ENCODE assay signal across 8 cellular contexts in genomic region chr16:70696952-70697600, GRCh38. TPM values are rescaled to one million over a fixed set of nuclear protein-coding genes. Genes with fewer than 3 reads are reported as not detected.
A peak's percentile ranks its signal among the peaks of the same experiment; 100 is the strongest.
DNase-seq lines count a peak whose midpoint lies in the region; ATAC-seq lines count a peak whose summit lies in the region.

No MANE protein-coding gene starts in this region.

- H3K36me3 Mint-ChIP-seq in T-cell: peaks cover 9% of the 10 kb centered on the region
- peaks cover 7% of the 10 kb centered on the region for H3K36me3 Mint-ChIP-seq in stimulated activated effector memory CD8-positive, alpha-beta T cell treated with anti-CD3 and anti-CD28 coated beads, Interleukin-12 subunit alpha, Interleukin-12 subunit beta, amount 100 ng/mL, for 72 hours

- no peaks in the 10 kb centered on the region for H3K9me3 Mint-ChIP-seq in T-cell
- H3K9me3 Mint-ChIP-seq in stimulated activated effector memory CD8-positive, alpha-beta T cell treated with anti-CD3 and anti-CD28 coated beads, Interleukin-12 subunit alpha, Interleukin-12 subunit beta, amount 100 ng/mL, for 72 hours: no peaks in the 10 kb centered on the region

- no peaks in the 10 kb centered on the region for H3K27me3 Mint-ChIP-seq in T-cell

- peak; percentile 48 for DNase-seq in HT-29 (ENCODE audit: low spot score)
- DNase-seq in T-cell: peak in 23 of 34 experiments; percentile 6 to 60 (median 18)
- DNase-seq in right cardiac atrium: no peak
- DNase-seq in stimulated activated effector memory CD8-positive, alpha-beta T cell treated with anti-CD3 and anti-CD28 coated beads, Interleukin-12 subunit alpha, Interleukin-12 subunit beta, amount 100 ng/mL, for 72 hours (ENCODE audit: low spot score in 2 of 2): no peak
- no peak for DNase-seq in COLO829 (ENCODE audit: low spot score)
- DNase-seq in DMS53 (lab: John Stamatoyannopoulos, UW): no peak
- DNase-seq in stimulated activated CD4-positive, alpha-beta T cell treated with anti-CD3 and anti-CD28 coated beads, Interleukin-15, amount 100 ng/mL, for 24 hours: no peak

- peak overlapping the region in 1 of 3 donors; percentile 65 for H3K4me3 Mint-ChIP-seq in T-cell
- no peak overlapping the region for H3K4me3 Mint-ChIP-seq in stimulated activated effector memory CD8-positive, alpha-beta T cell treated with anti-CD3 and anti-CD28 coated beads, Interleukin-12 subunit alpha, Interleukin-12 subunit beta, amount 100 ng/mL, for 72 hours

- peaks cover 28% of the 10 kb centered on the region for H3K4me1 ChIP-seq in right cardiac atrium (ENCODE audit: control insufficient read depth, insufficient read depth, low read length)

- intact Hi-C loops in right cardiac atrium (cut with DNase I): no loop called here

- 51% methylated on average over 19 of the region's 19 CpGs for WGBS in right cardiac atrium

- peaks cover 26 to 34% (median 32%) of the 10 kb centered on the region in 3 donors for H3K4me1 Mint-ChIP-seq in T-cell
- peaks cover 29% of the 10 kb centered on the region for H3K4me1 Mint-ChIP-seq in stimulated activated effector memory CD8-positive, alpha-beta T cell treated with anti-CD3 and anti-CD28 coated beads, Interleukin-12 subunit alpha, Interleukin-12 subunit beta, amount 100 ng/mL, for 72 hours

- peak; percentile 31 to 78 (median 57) for ATAC-seq in T-cell (replicated peaks in 1 of 4)
- no peak for ATAC-seq in right cardiac atrium
- peak; percentile 52 for ATAC-seq in stimulated activated effector memory CD8-positive, alpha-beta T cell treated with anti-CD3 and anti-CD28 coated beads, Interleukin-12 subunit alpha, Interleukin-12 subunit beta, amount 100 ng/mL, for 72 hours
- ATAC-seq in HG02623 (IDR thresholded peaks at IDR 0.05; ENCODE audit: unreplicated experiment): no peak

- H3K27ac Mint-ChIP-seq in T-cell: peak overlapping the region in 1 of 2 donors; percentile 77
- H3K27ac Mint-ChIP-seq in stimulated activated effector memory CD8-positive, alpha-beta T cell treated with anti-CD3 and anti-CD28 coated beads, Interleukin-12 subunit alpha, Interleukin-12 subunit beta, amount 100 ng/mL, for 72 hours: peak overlapping the region; percentile 86

- peak overlapping the region; percentile 13 for H3K27ac ChIP-seq in right cardiac atrium (ENCODE audit: low read length)

- no peak overlapping the region for H3K4me3 ChIP-seq in right cardiac atrium (ENCODE audit: low read length)

- no peaks in the 10 kb centered on the region for H3K27me3 ChIP-seq in right cardiac atrium (ENCODE audit: control insufficient read depth, insufficient read depth)

- POLR2A ChIA-PET in T-cell (lab: Charles Lee): interaction anchor here in 1 of 2 donors (0.6 kb wide), 1 partner anchor 83 kb away, joined by 5 read pairs; no protein-coding TSS in a partner anchor

- CTCF ChIA-PET in T-cell (lab: Charles Lee): no interaction called here

- H3K9me3 ChIP-seq in right cardiac atrium (ENCODE audit: control insufficient read depth, low read length): no peaks in the 10 kb centered on the region

RNA-seq across cellular contexts. Expression of gene MTSS2, which starts 11.2 kb away (rescaled TPM):
- 23.0 and 38.1 TPM in 2 replicates for total RNA-seq in HT-29 (2014; rRNA removed; shearing (Covaris generic))
- total RNA-seq in T-cell (1 to 10 TPM; 2.2 to 7.1 (median 5.1) TPM), right cardiac atrium (10 to 100 TPM; 60.4 to 71.2 (median 67.7) TPM)
- polyA plus RNA-seq in right cardiac atrium: 47.5 TPM

RNA-seq across cellular contexts. Expression of gene IL34, which starts 50.7 kb away (rescaled TPM):
- total RNA-seq in HT-29 (2014; rRNA removed; shearing (Covaris generic)): 9.1 and 11.5 TPM in 2 replicates
- total RNA-seq in T-cell: under 1 TPM in 3 of 5 donors, not detected in 2; 0.20 to 0.53 (median 0.45) TPM
- total RNA-seq in right cardiac atrium: 1 to 10 TPM in 2 of 4 donors, under 1 TPM in 2; 0.74 to 2.1 (median 1.5) TPM
- 1.9 TPM for polyA plus RNA-seq in right cardiac atrium

Comparison
In these comparisons a context has a peak if more than half of its experiments do, and no peak if none do; other contexts are left out.
1. DNase-seq: peak in HT-29 (single experiment) and T-cell (23 of 34); none in right cardiac atrium (0 of 3), stimulated activated effector memory CD8-positive, alpha-beta T cell treated with anti-CD3 and anti-CD28 coated beads, Interleukin-12 subunit alpha, Interleukin-12 subunit beta, amount 100 ng/mL, for 72 hours (0 of 2), COLO829 (single experiment), DMS53 (single experiment) and stimulated activated CD4-positive, alpha-beta T cell treated with anti-CD3 and anti-CD28 coated beads, Interleukin-15, amount 100 ng/mL, for 24 hours (single experiment).
2. ATAC-seq: peak in T-cell (4 of 4) and stimulated activated effector memory CD8-positive, alpha-beta T cell treated with anti-CD3 and anti-CD28 coated beads, Interleukin-12 subunit alpha, Interleukin-12 subunit beta, amount 100 ng/mL, for 72 hours (single experiment); none in right cardiac atrium (0 of 2) and HG02623 (single experiment).